In genomic region chr17:45391918-45392317, GRCh38 we compare ENCODE assay signal across 24 cellular contexts.
"Had no signal": no experiment of that assay in that cellular context is flagged by ENCODE, and none has a peak within 500 bp of the region (broad histone marks: within the 10 kb centered on the region; RNA-seq: fewer than 3 reads in every experiment).

No MANE protein-coding gene starts in this region.

- H3K27ac Mint-ChIP-seq: activated CD4-positive, alpha-beta memory T cell treated with anti-CD3 and anti-CD28 coated beads for 36 hours; activated CD4-positive, alpha-beta T cell treated with anti-CD3 and anti-CD28 coated beads, Interleukin-2, amount 10 ng/mL, durations not matched to agents 24 days and 14 days; activated naive CD4-positive, alpha-beta T cell treated with anti-CD3 and anti-CD28 coated beads, Interleukin-2, amount 10 ng/mL, durations not matched to agents 7 days and 5 days; activated naive CD8-positive, alpha-beta T cell treated with anti-CD3 and anti-CD28 coated beads, Interleukin-2, amount 50 U/mL, for 24 hours; memory B cell; nephron progenitor cell had no signal

- H3K27me3 Mint-ChIP-seq: activated CD4-positive, alpha-beta T cell treated with anti-CD3 and anti-CD28 coated beads, Interleukin-2, amount 10 ng/mL, durations not matched to agents 24 days and 14 days had no signal

- H3K4me3 Mint-ChIP-seq: activated CD4-positive, alpha-beta memory T cell treated with anti-CD3 and anti-CD28 coated beads for 36 hours; activated CD4-positive, alpha-beta T cell treated with anti-CD3 and anti-CD28 coated beads, Interleukin-2, amount 10 ng/mL, durations not matched to agents 24 days and 14 days; activated naive CD4-positive, alpha-beta T cell treated with anti-CD3 and anti-CD28 coated beads, Interleukin-2, amount 10 ng/mL, durations not matched to agents 7 days and 5 days; activated naive CD8-positive, alpha-beta T cell treated with anti-CD3 and anti-CD28 coated beads, Interleukin-2, amount 50 U/mL, for 24 hours; activated T-helper 1 cell treated with anti-CD3 and anti-CD28 coated beads, Interleukin-12 subunit alpha, Interleukin-12 subunit beta, Interleukin-2, Interleukin-4 antibody, amounts not matched to agents 30 ng/mL and 10 ng/mL and 1 ng/mL, durations not matched to agents 14 hours and 24 hours and 36 hours; memory B cell; nephron progenitor cell had no signal

- ATAC-seq: activated naive CD8-positive, alpha-beta T cell treated with anti-CD3 and anti-CD28 coated beads, Interleukin-2, amount 50 U/mL, for 24 hours; left cardiac atrium had no signal

- H3K9me3 ChIP-seq: right atrium auricular region, tibial nerve had no signal

- H3K27ac ChIP-seq: right atrium auricular region, tibial nerve had no signal

- DNase-seq: activated CD4-positive, alpha-beta memory T cell treated with anti-CD3 and anti-CD28 coated beads for 36 hours; activated CD4-positive, alpha-beta T cell treated with anti-CD3 and anti-CD28 coated beads, Interleukin-2, amount 10 ng/mL, durations not matched to agents 24 days and 14 days; activated CD8-positive, alpha-beta memory T cell treated with anti-CD3 and anti-CD28 coated beads, Interleukin-2, amount 50 U/mL, for 4 hours; activated gamma-delta T cell; activated naive CD4-positive, alpha-beta T cell treated with anti-CD3 and anti-CD28 coated beads, Interleukin-2, amount 10 ng/mL, durations not matched to agents 7 days and 5 days; activated naive CD8-positive, alpha-beta T cell treated with anti-CD3 and anti-CD28 coated beads, Interleukin-2, amount 50 U/mL, for 24 hours; activated T-cell treated with anti-CD3 and anti-CD28 coated beads, Interleukin-2, amount 50 U/mL, for 1 hour; amygdala; caudate nucleus; cortex of kidney; foreskin fibroblast; head of caudate nucleus; hippocampal formation; left cardiac atrium; nephron progenitor cell; nucleus accumbens; stimulated activated CD4-positive, alpha-beta T cell treated with anti-CD3 and anti-CD28 coated beads, Interleukin-15, amount 100 ng/mL, for 24 hours; stimulated activated CD4-positive, alpha-beta T cell treated with anti-CD3 and anti-CD28 coated beads, Interleukin-2, amount 100 ng/mL, for 24 hours; stimulated activated naive CD4-positive, alpha-beta T cell treated with Interleukin-2 at 50 U/mL for 16 hours; T-helper 1 cell had no signal

- H3K9me3 Mint-ChIP-seq: activated CD4-positive, alpha-beta memory T cell treated with anti-CD3 and anti-CD28 coated beads for 36 hours; activated CD4-positive, alpha-beta T cell treated with anti-CD3 and anti-CD28 coated beads, Interleukin-2, amount 10 ng/mL, durations not matched to agents 24 days and 14 days; activated naive CD4-positive, alpha-beta T cell treated with anti-CD3 and anti-CD28 coated beads, Interleukin-2, amount 10 ng/mL, durations not matched to agents 7 days and 5 days; activated naive CD8-positive, alpha-beta T cell treated with anti-CD3 and anti-CD28 coated beads, Interleukin-2, amount 50 U/mL, for 24 hours; activated T-helper 1 cell treated with anti-CD3 and anti-CD28 coated beads, Interleukin-12 subunit alpha, Interleukin-12 subunit beta, Interleukin-2, Interleukin-4 antibody, amounts not matched to agents 30 ng/mL and 10 ng/mL and 1 ng/mL, durations not matched to agents 14 hours and 24 hours and 36 hours; memory B cell had no signal

- H3K4me3 ChIP-seq: right atrium auricular region, tibial nerve had no signal

- H3K27me3 ChIP-seq: right atrium auricular region had no signal
